In genomic region chr22:23523746-23524145, GRCh38 we compare ENCODE assay signal across 1 cellular context.
TF ChIP-seq lines count a peak whose summit lies in the region.

No MANE protein-coding gene starts in this region.

TF ChIP-seq in A549, 52 proteins besides CTCF, POLR2A, EP300 and RAD21 (continued from another document):
- TF ChIP-seq ELK1 (IDR thresholded peaks at IDR 0.05; ENCODE audit: low read depth, low read length) (no peak), FOXS1 (CRISPR knock-in tag; IDR thresholded peaks at IDR 0.05) (no peak)
